Comparison of ENCODE assay signal across 8 cellular contexts in the genomic region with DNA sequence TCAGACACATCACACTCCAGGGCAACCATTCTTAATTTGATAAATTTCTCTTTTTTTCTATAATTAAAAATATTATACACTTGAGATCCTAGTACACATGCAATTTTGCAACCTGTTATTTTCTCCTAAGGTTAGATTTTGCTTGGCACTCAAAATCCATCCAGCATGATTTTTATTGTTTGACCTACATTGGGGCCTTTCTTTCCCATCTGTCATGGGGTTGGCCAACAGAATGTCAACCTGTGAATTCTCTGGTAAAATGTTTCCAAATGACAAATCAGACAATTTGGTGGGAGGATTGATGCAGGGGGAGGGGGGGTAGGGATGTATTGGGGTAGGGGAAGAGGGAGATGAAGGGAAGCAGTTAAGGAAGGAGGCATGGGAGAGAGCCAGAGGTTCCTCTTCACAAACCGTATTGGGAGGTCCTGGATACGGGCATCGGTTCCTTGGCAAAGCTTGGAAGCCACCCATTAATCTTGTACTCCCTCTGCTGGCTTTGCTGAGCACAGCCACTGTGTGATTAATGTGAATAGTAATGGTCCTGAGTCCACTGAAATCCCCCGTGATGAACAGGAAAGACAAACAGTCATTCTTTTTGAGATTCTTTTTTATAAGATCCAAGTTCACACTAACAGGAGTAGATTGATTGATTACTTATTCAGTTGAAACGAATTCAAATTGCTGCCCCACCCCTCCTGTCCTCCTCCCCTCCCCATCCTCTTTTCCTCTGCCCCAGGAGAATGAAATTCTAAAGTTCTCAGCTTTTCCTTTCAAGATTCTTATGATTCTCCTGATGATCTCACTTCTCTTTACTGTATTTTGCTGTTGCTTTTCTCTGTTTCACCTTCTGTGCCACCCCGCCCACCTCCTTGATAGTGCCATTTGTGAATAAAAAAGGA.
DNase-seq lines count a peak whose midpoint lies in the region; ATAC-seq and TF ChIP-seq lines count a peak whose summit lies in the region.

No MANE protein-coding gene starts in this region.

- H3K9me3 ChIP-seq in right cardiac atrium (ENCODE audit: control insufficient read depth, low read length), result no peaks in the 10 kb centered on the region
- no peaks in the 10 kb centered on the region for H3K9me3 ChIP-seq in smooth muscle cell (replicated peaks; ENCODE audit: low read depth)

- H3K9ac ChIP-seq in smooth muscle cell (ENCODE audit: low read depth), result no peak overlapping the region

- 17% methylated on average over 6 of the region's 6 CpGs for WGBS in right cardiac atrium
- 25% methylated on average over 6 of the region's 6 CpGs for WGBS in smooth muscle cell (ENCODE audit: low lambda C conversion rate)

- no peak overlapping the region for H3K27ac ChIP-seq in right cardiac atrium (ENCODE audit: low read length)
- H3K27ac ChIP-seq in smooth muscle cell (ENCODE audit: low read depth), result no peak overlapping the region

- no peaks in the 10 kb centered on the region for H3K27me3 ChIP-seq in right cardiac atrium (ENCODE audit: control insufficient read depth, insufficient read depth)
- no peaks in the 10 kb centered on the region for H3K27me3 ChIP-seq in smooth muscle cell (ENCODE audit: low read depth)

- H3F3A ChIP-seq in smooth muscle cell (ENCODE audit: low read depth), result no peaks in the 10 kb centered on the region

- DNase-seq in Daoy (ENCODE audit: low read depth) (peak; percentile 64), HCEC 1CT (peak; percentile 76), NCI-H345 (lab: John Stamatoyannopoulos, UW) (peak; percentile 12), anterior cingulate cortex (lab: John Stamatoyannopoulos, UW) (peak in 35 of 58 donors; percentile 0 to 51 (median 5)), right cardiac atrium (peak; percentile 30 to 73 (median 69)), smooth muscle cell (lab: John Stamatoyannopoulos, UW; ENCODE audit: unreplicated experiment) (no peak)
- DNase-seq in stimulated activated CD4-positive, alpha-beta T cell treated with anti-CD3 and anti-CD28 coated beads, Interleukin-4, amount 100 ng/mL, for 1 hour, result no peak

- intact Hi-C loops in right cardiac atrium (cut with DNase I), result loop anchor here in 3 of 4 donors (2.0 to 10.0 kb wide), 4 partner anchors 101 to 354 kb away; partner anchors contain the start of gene MAGI1 (in 2 of the 3)

- no peak overlapping the region for H2AFZ ChIP-seq in smooth muscle cell (ENCODE audit: low read depth)

- TF ChIP-seq POLR2A in GM18505 (IDR thresholded peaks at IDR 0.05; ENCODE audit: borderline replicate concordance, extremely low read depth, insufficient read depth, insufficient read length), result no peak

- H3K4me1 ChIP-seq in right cardiac atrium (ENCODE audit: control insufficient read depth, insufficient read depth, low read length) (no peaks in the 10 kb centered on the region), smooth muscle cell (ENCODE audit: low read depth) (no peaks in the 10 kb centered on the region)

- H3K36me3 ChIP-seq in smooth muscle cell (ENCODE audit: low read depth), result no peaks in the 10 kb centered on the region

- H3K4me2 ChIP-seq in smooth muscle cell, result no peak overlapping the region

- H4K20me1 ChIP-seq in smooth muscle cell (ENCODE audit: low read depth), result no peaks in the 10 kb centered on the region

- no peak overlapping the region for H3K4me3 ChIP-seq in right cardiac atrium (ENCODE audit: low read length)
- no peak overlapping the region for H3K4me3 ChIP-seq in smooth muscle cell

- H3K79me2 ChIP-seq in smooth muscle cell (ENCODE audit: low read depth), result no peaks in the 10 kb centered on the region

- ATAC-seq in right cardiac atrium, result peak; percentile 66 to 89
- no peak for ATAC-seq in GM18505 (IDR thresholded peaks at IDR 0.05; ENCODE audit: unreplicated experiment)

- peak; percentile 67 for TF ChIP-seq CTCF in smooth muscle cell (IDR thresholded peaks at IDR 0.05; ENCODE audit: borderline replicate concordance, insufficient read depth, poor library complexity, severe bottlenecking)

Comparison
In these comparisons a context has a peak if more than half of its experiments do, and no peak if none do; other contexts are left out.
1. DNase-seq: peak in Daoy (single experiment), HCEC 1CT (single experiment), NCI-H345 (single experiment), anterior cingulate cortex (35 of 58) and right cardiac atrium (3 of 3); none in smooth muscle cell (single experiment) and stimulated activated CD4-positive, alpha-beta T cell treated with anti-CD3 and anti-CD28 coated beads, Interleukin-4, amount 100 ng/mL, for 1 hour (single experiment).